8 cellular contexts compared by ENCODE assay signal in the genomic region with DNA sequence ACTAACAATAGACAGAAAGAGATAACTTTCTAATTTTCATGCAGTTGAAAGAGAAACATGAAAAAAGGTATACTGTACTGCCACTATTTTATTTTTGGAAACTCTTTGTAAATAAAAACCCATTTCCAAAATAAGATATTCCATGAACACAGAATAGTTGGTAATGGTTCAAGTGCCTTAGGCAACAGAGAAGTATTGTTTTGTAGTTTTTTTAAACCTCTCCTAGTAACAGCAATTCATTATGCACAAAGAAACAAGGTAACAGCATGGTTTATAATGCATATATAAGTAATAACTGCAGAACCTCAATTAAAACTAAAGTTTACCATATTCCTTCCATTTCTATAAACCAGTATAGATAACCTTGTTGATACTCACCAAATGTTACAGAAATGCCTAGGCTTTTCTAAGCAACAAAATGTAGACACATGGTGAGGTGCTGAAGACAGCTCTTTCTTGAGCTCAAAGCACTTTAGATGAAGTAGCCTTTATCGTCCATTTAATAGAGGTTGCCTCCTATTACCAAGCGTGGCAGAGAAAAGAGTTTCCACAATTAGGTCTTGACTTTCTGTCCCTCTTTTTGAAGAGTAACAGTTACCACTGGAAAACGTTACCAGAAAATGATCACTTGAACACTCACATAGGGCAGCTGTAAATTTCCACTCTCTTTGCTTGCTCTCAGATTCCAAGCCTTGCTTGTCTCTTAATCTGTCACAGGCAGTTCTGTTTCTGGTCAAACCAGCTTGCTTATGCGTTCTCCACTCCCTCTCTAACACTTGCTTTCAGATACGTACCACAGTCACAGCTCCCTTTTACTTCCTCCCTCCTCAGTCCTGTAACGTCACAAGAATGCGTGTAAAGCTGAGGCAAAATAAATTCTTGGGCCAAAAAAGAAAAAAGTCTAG. TPM values are rescaled to one million over a fixed set of nuclear protein-coding genes. Genes with fewer than 3 reads are reported as not detected.
DNase-seq lines count a peak whose midpoint lies in the region; ATAC-seq, FAIRE-seq and TF ChIP-seq lines count a peak whose summit lies in the region.

No MANE protein-coding gene starts in this region.

- no peaks in the 10 kb centered on the region for H3K79me2 ChIP-seq in PC-3 (ENCODE audit: low read length)

- no peak overlapping the region for H3K27ac Mint-ChIP-seq in activated naive CD8-positive, alpha-beta T cell treated with anti-CD3 and anti-CD28 coated beads, Interleukin-2, amount 10 ng/mL, durations not matched to agents 7 days and 5 days
- no peak overlapping the region for H3K27ac Mint-ChIP-seq in activated naive CD8-positive, alpha-beta T cell treated with anti-CD3 and anti-CD28 coated beads for 36 hours
- no peak overlapping the region for H3K27ac Mint-ChIP-seq in activated CD4-positive, alpha-beta memory T cell treated with anti-CD3 and anti-CD28 coated beads for 36 hours

- H3K4me3 Mint-ChIP-seq in activated naive CD8-positive, alpha-beta T cell treated with anti-CD3 and anti-CD28 coated beads, Interleukin-2, amount 10 ng/mL, durations not matched to agents 7 days and 5 days: peak overlapping the region; percentile 6
- H3K4me3 Mint-ChIP-seq in activated naive CD8-positive, alpha-beta T cell treated with anti-CD3 and anti-CD28 coated beads for 36 hours: no peak overlapping the region
- no peak overlapping the region for H3K4me3 Mint-ChIP-seq in activated CD4-positive, alpha-beta memory T cell treated with anti-CD3 and anti-CD28 coated beads for 36 hours

- POLR2A ChIA-PET in activated naive CD8-positive, alpha-beta T cell treated with anti-CD3 and anti-CD28 coated beads, Interleukin-2, amount 10 ng/mL, durations not matched to agents 7 days and 5 days (lab: Charles Lee): no interaction called here
- POLR2A ChIA-PET in PC-3 (lab: Charles Lee; ENCODE audit: unreplicated experiment): no interaction called here
- POLR2A ChIA-PET in activated CD4-positive, alpha-beta memory T cell treated with anti-CD3 and anti-CD28 coated beads for 36 hours (lab: Charles Lee): no interaction called here

- H3K27me3 ChIP-seq in PC-3 (ENCODE audit: low read length) (no peaks in the 10 kb centered on the region), pancreas (no peaks in the 10 kb centered on the region)

- WGBS in pancreas, 2 donors: 4 to 5% methylated on average over 7 of the region's 7 CpGs

- H2AFZ ChIP-seq in PC-3 (ENCODE audit: low read length): no peak overlapping the region

- peaks cover 7% of the 10 kb centered on the region for H3K27me3 Mint-ChIP-seq in activated naive CD8-positive, alpha-beta T cell treated with anti-CD3 and anti-CD28 coated beads, Interleukin-2, amount 10 ng/mL, durations not matched to agents 7 days and 5 days
- no peaks in the 10 kb centered on the region for H3K27me3 Mint-ChIP-seq in activated naive CD8-positive, alpha-beta T cell treated with anti-CD3 and anti-CD28 coated beads for 36 hours
- no peaks in the 10 kb centered on the region for H3K27me3 Mint-ChIP-seq in activated CD4-positive, alpha-beta memory T cell treated with anti-CD3 and anti-CD28 coated beads for 36 hours

- no peak for DNase-seq in activated naive CD8-positive, alpha-beta T cell treated with anti-CD3 and anti-CD28 coated beads, Interleukin-2, amount 10 ng/mL, durations not matched to agents 7 days and 5 days
- DNase-seq in activated naive CD8-positive, alpha-beta T cell treated with anti-CD3 and anti-CD28 coated beads for 36 hours: no peak
- peak; percentile 31 for DNase-seq in PC-3
- peak; percentile 34 to 64 for DNase-seq in foreskin fibroblast
- peak in 3 of 6 donors; percentile 19 to 50 (median 30) for DNase-seq in pancreas
- no peak for DNase-seq in NK-92 (lab: John Stamatoyannopoulos, UW; ENCODE audit: unreplicated experiment)
- no peak for DNase-seq in activated CD4-positive, alpha-beta memory T cell treated with anti-CD3 and anti-CD28 coated beads for 36 hours

- H3K36me3 ChIP-seq in PC-3 (ENCODE audit: low read depth, low read length) (no peaks in the 10 kb centered on the region), pancreas (no peaks in the 10 kb centered on the region)

- BruUV-seq in PC-3 (replicated peaks; lab: Mats Ljungman, UMichigan): no TSS peak

- peaks cover 10% of the 10 kb centered on the region for H3K9me3 Mint-ChIP-seq in activated naive CD8-positive, alpha-beta T cell treated with anti-CD3 and anti-CD28 coated beads, Interleukin-2, amount 10 ng/mL, durations not matched to agents 7 days and 5 days
- H3K9me3 Mint-ChIP-seq in activated naive CD8-positive, alpha-beta T cell treated with anti-CD3 and anti-CD28 coated beads for 36 hours: peaks cover 17% of the 10 kb centered on the region
- H3K9me3 Mint-ChIP-seq in activated CD4-positive, alpha-beta memory T cell treated with anti-CD3 and anti-CD28 coated beads for 36 hours: peaks cover 19% of the 10 kb centered on the region

- FAIRE-seq in pancreas (lab: Jason Lieb, UNC): peak; percentile 95

- no peak overlapping the region for H3K9ac ChIP-seq in PC-3 (ENCODE audit: low read length)

- H4K20me1 ChIP-seq in PC-3 (ENCODE audit: low read length): no peaks in the 10 kb centered on the region

- H3K27ac ChIP-seq in PC-3 (ENCODE audit: low read length): peak overlapping the region; percentile 83
- H3K27ac ChIP-seq in pancreas: peak overlapping the region; percentile 47 to 77 (median 66)

- intact Hi-C loops in PC-3 (cut with micrococcal nuclease): no loop called here
- intact Hi-C loops in pancreas (cut with DNase I): no loop called here
- intact Hi-C loops in activated CD4-positive, alpha-beta memory T cell treated with anti-CD3 and anti-CD28 coated beads for 36 hours (cut with micrococcal nuclease): no loop called here

- H3K4me3 ChIP-seq in PC-3 (ENCODE audit: low read length): no peak overlapping the region
- H3K4me3 ChIP-seq in foreskin fibroblast (ENCODE audit: low read depth in 1 of 2, low read length in 2 of 2): peak overlapping the region in 1 of 2 donors; percentile 17
- H3K4me3 ChIP-seq in pancreas: peak overlapping the region in 2 of 4 donors; percentile 30 to 34

- TF ChIP-seq CTCF in PC-3 (conservative IDR thresholded peaks at IDR 0.05; ENCODE audit: low read depth, low read length): no peak
- no peak for TF ChIP-seq CTCF in foreskin fibroblast (IDR thresholded peaks at IDR 0.05; ENCODE audit: low read depth, low read length)
- TF ChIP-seq CTCF in pancreas (IDR thresholded peaks at IDR 0.05): no peak

- peak overlapping the region; percentile 16; the same call in 1 of the 2 replicates for H3K4me2 ChIP-seq in PC-3 (ENCODE audit: low read length)

- H3K4me1 Mint-ChIP-seq in activated naive CD8-positive, alpha-beta T cell treated with anti-CD3 and anti-CD28 coated beads, Interleukin-2, amount 10 ng/mL, durations not matched to agents 7 days and 5 days: no peaks in the 10 kb centered on the region
- no peaks in the 10 kb centered on the region for H3K4me1 Mint-ChIP-seq in activated naive CD8-positive, alpha-beta T cell treated with anti-CD3 and anti-CD28 coated beads for 36 hours
- no peaks in the 10 kb centered on the region for H3K4me1 Mint-ChIP-seq in activated CD4-positive, alpha-beta memory T cell treated with anti-CD3 and anti-CD28 coated beads for 36 hours (ENCODE audit: low read depth)

- no peaks in the 10 kb centered on the region for H3K9me2 ChIP-seq in PC-3 (replicated peaks; ENCODE audit: low read length)

- peaks cover 14% of the 10 kb centered on the region for H3K36me3 Mint-ChIP-seq in activated naive CD8-positive, alpha-beta T cell treated with anti-CD3 and anti-CD28 coated beads, Interleukin-2, amount 10 ng/mL, durations not matched to agents 7 days and 5 days
- peaks cover 17% of the 10 kb centered on the region for H3K36me3 Mint-ChIP-seq in activated naive CD8-positive, alpha-beta T cell treated with anti-CD3 and anti-CD28 coated beads for 36 hours
- H3K36me3 Mint-ChIP-seq in activated CD4-positive, alpha-beta memory T cell treated with anti-CD3 and anti-CD28 coated beads for 36 hours: peaks cover 5% of the 10 kb centered on the region

- CTCF ChIA-PET in PC-3 (lab: Charles Lee): no interaction called here
- CTCF ChIA-PET in activated CD4-positive, alpha-beta memory T cell treated with anti-CD3 and anti-CD28 coated beads for 36 hours (lab: Charles Lee): no interaction called here

- no peaks in the 10 kb centered on the region for H3F3A ChIP-seq in PC-3 (ENCODE audit: low read length, unreplicated experiment)

- no peaks in the 10 kb centered on the region for H3K9me3 ChIP-seq in PC-3 (ENCODE audit: low read length)
- H3K9me3 ChIP-seq in pancreas: no peaks in the 10 kb centered on the region

- H3K4me1 ChIP-seq in PC-3 (ENCODE audit: insufficient read depth, low read length): peaks cover 22% of the 10 kb centered on the region
- H3K4me1 ChIP-seq in pancreas: peaks cover 0 to 16% (median 4%) of the 10 kb centered on the region in 3 donors

- ATAC-seq in activated naive CD8-positive, alpha-beta T cell treated with anti-CD3 and anti-CD28 coated beads, Interleukin-2, amount 10 ng/mL, durations not matched to agents 7 days and 5 days (ENCODE audit: low read depth): no peak
- ATAC-seq in PC-3 (no peak), pancreas (peak; percentile 86 to 93 (median 91)), HG02798 (IDR thresholded peaks at IDR 0.05; ENCODE audit: poor library complexity, unreplicated experiment) (no peak)

RNA-seq across cellular contexts. Expression of gene CAB39L, which starts 42.9 kb away (rescaled TPM):
- total RNA-seq in activated naive CD8-positive, alpha-beta T cell treated with anti-CD3 and anti-CD28 coated beads, Interleukin-2, amount 10 ng/mL, durations not matched to agents 7 days and 5 days: 1 to 10 TPM; 3.8 to 4.8 TPM
- 1 to 10 TPM; 3.1 to 3.2 TPM for total RNA-seq in activated naive CD8-positive, alpha-beta T cell treated with anti-CD3 and anti-CD28 coated beads for 36 hours
- total RNA-seq in PC-3 (2014; rRNA removed): 1.8 and 2.0 TPM in 2 replicates
- total RNA-seq in pancreas: 1 to 10 TPM; 4.1 to 8.4 (median 5.0) TPM
- polyA plus RNA-seq in pancreas: 1 to 10 TPM; 2.7 to 7.2 TPM
- 1 to 10 TPM; 5.6 to 6.3 TPM for total RNA-seq in activated CD4-positive, alpha-beta memory T cell treated with anti-CD3 and anti-CD28 coated beads for 36 hours

RNA-seq across cellular contexts. Expression of gene SETDB2, which starts 43.1 kb away (rescaled TPM):
- 10 to 100 TPM; 21.1 to 21.6 TPM for total RNA-seq in activated naive CD8-positive, alpha-beta T cell treated with anti-CD3 and anti-CD28 coated beads, Interleukin-2, amount 10 ng/mL, durations not matched to agents 7 days and 5 days
- 10 to 100 TPM; 11.1 to 11.3 TPM for total RNA-seq in activated naive CD8-positive, alpha-beta T cell treated with anti-CD3 and anti-CD28 coated beads for 36 hours
- 2.7 and 3.9 TPM in 2 replicates for total RNA-seq in PC-3 (2014; rRNA removed)
- 1 to 10 TPM; 5.1 to 8.9 (median 6.6) TPM for total RNA-seq in pancreas
- 1 to 10 TPM; 3.1 to 5.1 TPM for polyA plus RNA-seq in pancreas
- total RNA-seq in activated CD4-positive, alpha-beta memory T cell treated with anti-CD3 and anti-CD28 coated beads for 36 hours: 10 to 100 TPM; 13.9 to 15.9 TPM

Comparison
In these comparisons a context has a peak if more than half of its experiments do, and no peak if none do; other contexts are left out.
1. ATAC-seq: peak in pancreas (4 of 4); none in activated naive CD8-positive, alpha-beta T cell treated with anti-CD3 and anti-CD28 coated beads, Interleukin-2, amount 10 ng/mL, durations not matched to agents 7 days and 5 days (single experiment), PC-3 (single experiment) and HG02798 (single experiment).
2. DNase-seq: peak in PC-3 (single experiment) and foreskin fibroblast (2 of 2); none in activated naive CD8-positive, alpha-beta T cell treated with anti-CD3 and anti-CD28 coated beads, Interleukin-2, amount 10 ng/mL, durations not matched to agents 7 days and 5 days (single experiment), activated naive CD8-positive, alpha-beta T cell treated with anti-CD3 and anti-CD28 coated beads for 36 hours (single experiment), NK-92 (single experiment) and activated CD4-positive, alpha-beta memory T cell treated with anti-CD3 and anti-CD28 coated beads for 36 hours (single experiment).